In genomic region chr2:127149384-127149783, GRCh38 we compare ENCODE assay signal across 15 cellular contexts. TPM values are rescaled to one million over a fixed set of nuclear protein-coding genes. Genes with fewer than 3 reads are reported as not detected.
A peak's percentile ranks its signal among the peaks of the same experiment; 100 is the strongest.
DNase-seq lines count a peak whose midpoint lies in the region; ATAC-seq, FAIRE-seq and TF ChIP-seq lines count a peak whose summit lies in the region.
"Had no signal": no experiment of that assay in that cellular context is flagged by ENCODE, and none has a peak within 500 bp of the region (broad histone marks: within the 10 kb centered on the region; RNA-seq: fewer than 3 reads in every experiment).

No MANE protein-coding gene starts in this region.

- H3K27ac ChIP-seq in A549: peak overlapping the region; percentile 63 to 80; a peak in 4 of 6 replicates
- no peak overlapping the region for H3K27ac ChIP-seq in HEK293 (ENCODE audit: extremely low read depth, low read depth, low read length)
- no peak overlapping the region for H3K27ac ChIP-seq in adrenal gland
- H3K27ac ChIP-seq in lower lobe of right lung: no peak overlapping the region
- no peak overlapping the region for H3K27ac ChIP-seq in body of pancreas
- H3K27ac ChIP-seq: tibial nerve had no signal

- H3K4me1 ChIP-seq in A549 (peaks cover 31% of the 10 kb centered on the region), HEK293 (ENCODE audit: control insufficient read depth, insufficient read depth, low read length) (no peaks in the 10 kb centered on the region), adrenal gland (replicated peaks in 1 of 2) (peaks cover 21 to 26% of the 10 kb centered on the region in 2 donors), lower lobe of right lung (peaks cover 3% of the 10 kb centered on the region), body of pancreas (no peaks in the 10 kb centered on the region)

- TF ChIP-seq CTCF in A549 (IDR thresholded peaks at IDR 0.05): no peak
- no peak for TF ChIP-seq CTCF in HEK293 (tag by site-specific recombination; IDR thresholded peaks at IDR 0.05)
- TF ChIP-seq CTCF in astrocyte of the cerebellum (IDR thresholded peaks at IDR 0.05; ENCODE audit: low read depth, low read length, missing control alignments): no peak
- no peak for TF ChIP-seq CTCF in adrenal gland (IDR thresholded peaks at IDR 0.05)
- TF ChIP-seq CTCF in lower lobe of right lung (IDR thresholded peaks at IDR 0.05): no peak
- no peak for TF ChIP-seq CTCF in body of pancreas (IDR thresholded peaks at IDR 0.05)

- TF ChIP-seq EP300 in A549 (IDR thresholded peaks at IDR 0.05): no peak

- DNase-seq in A549 (ENCODE audit: low read depth in 1 of 2, low spot score in 1 of 2) (peak; percentile 30 to 65), astrocyte of the cerebellum (ENCODE audit: low read depth) (peak; percentile 85), hepatic stellate cell (ENCODE audit: low spot score) (peak; percentile 69), adrenal gland (no peak), lower lobe of right lung (no peak), body of pancreas (no peak)
- DNase-seq in stimulated activated CD4-positive, alpha-beta T cell treated with anti-CD3 and anti-CD28 coated beads, Interleukin-2, amount 100 ng/mL, for 24 hours: no peak
- DNase-seq: ACHN; activated naive CD8-positive, alpha-beta T cell treated with anti-CD3 and anti-CD28 coated beads, Interleukin-2, amount 10 ng/mL, durations not matched to agents 7 days and 5 days; effector memory CD4-positive, alpha-beta T cell; NCI-H345; right cardiac atrium had no signal

- H3K4me2 ChIP-seq in A549: peak overlapping the region; percentile 40

- H3K27me3 ChIP-seq in adrenal gland (no peaks in the 10 kb centered on the region), lower lobe of right lung (ENCODE audit: low read depth) (no peaks in the 10 kb centered on the region), body of pancreas (no peaks in the 10 kb centered on the region)
- H3K27me3 ChIP-seq: tibial nerve had no signal

- ATAC-seq in A549: peak; percentile 51 to 68; a peak in 3 of 6 replicates
- no peak for ATAC-seq in lower lobe of right lung
- no peak for ATAC-seq in body of pancreas
- ATAC-seq: Panc1, right cardiac atrium had no signal

- peaks cover 10% of the 10 kb centered on the region; the same call in 1 of the 3 replicates for H3K9me3 ChIP-seq in A549
- H3K9me3 ChIP-seq in HEK293 (ENCODE audit: control insufficient read depth, insufficient read depth, low read depth, low read length): no peaks in the 10 kb centered on the region
- no peaks in the 10 kb centered on the region for H3K9me3 ChIP-seq in adrenal gland (replicated peaks in 1 of 3)
- no peaks in the 10 kb centered on the region for H3K9me3 ChIP-seq in lower lobe of right lung
- H3K9me3 ChIP-seq in body of pancreas: no peaks in the 10 kb centered on the region
- H3K9me3 ChIP-seq: tibial nerve had no signal

- POLR2A ChIA-PET in A549 (lab: Yijun Ruan, JAX) (no interaction called here), HEK293 (lab: Yijun Ruan, JAX) (no interaction called here)

- CTCF ChIA-PET in A549 (lab: Yijun Ruan, JAX) (no interaction called here), HEK293 (lab: Yijun Ruan, JAX) (no interaction called here)

- TF ChIP-seq POLR2A in A549 (IDR thresholded peaks at IDR 0.05; ENCODE audit: low read length) (no peak), adrenal gland (IDR thresholded peaks at IDR 0.05) (no peak), body of pancreas (IDR thresholded peaks at IDR 0.05) (no peak)

- H3K36me3 ChIP-seq in HEK293 (ENCODE audit: control insufficient read depth in 2 of 2, insufficient read depth in 1 of 2, low read length in 2 of 2) (no peaks in the 10 kb centered on the region), adrenal gland (replicated peaks in 1 of 2) (no peaks in the 10 kb centered on the region), lower lobe of right lung (no peaks in the 10 kb centered on the region), body of pancreas (replicated peaks in 1 of 2; ENCODE audit: insufficient read depth in 1 of 2, low read depth in 2 of 2) (no peaks in the 10 kb centered on the region)
- H3K36me3 ChIP-seq: tibial nerve had no signal

- H3K4me3 ChIP-seq in A549 (no peak overlapping the region), HEK293 (ENCODE audit: low read depth, low read length) (no peak overlapping the region), astrocyte of the cerebellum (ENCODE audit: low read depth, low read length) (no peak overlapping the region), adrenal gland (no peak overlapping the region), lower lobe of right lung (no peak overlapping the region), body of pancreas (no peak overlapping the region)
- H3K4me3 ChIP-seq: tibial nerve had no signal

- TF ChIP-seq RAD21 in A549 (conservative IDR thresholded peaks at IDR 0.05 in 1 of 2, IDR thresholded peaks at IDR 0.05 in 1 of 2): no peak

- in situ Hi-C loops in astrocyte of the cerebellum (cut with HindIII; ENCODE audit: low sequenced_read_pairs): no loop called here

- intact Hi-C loops in adrenal gland (cut with DNase I) (loop anchor here in 1 of 2 donors (10.0 kb wide), 1 partner anchor 75 kb away; no protein-coding TSS in a partner anchor), lower lobe of right lung (cut with DNase I) (no loop called here), body of pancreas (cut with DNase I) (no loop called here)

- WGBS in A549 (ENCODE audit: missing lambda C conversion rate): 43% methylated on average over 4 of the region's 4 CpGs
- WGBS in adrenal gland, 4 donors: 80 to 88% (median 88%) methylated on average over 4 of the region's 4 CpGs
- 86 to 87% methylated on average over 4 of the region's 4 CpGs for whole genome bisulfite sequencing in body of pancreas, 2 donors

- FAIRE-seq in A549 (lab: Jason Lieb, UNC): no peak

TF ChIP-seq in A549, 52 proteins besides CTCF, POLR2A, EP300 and RAD21:
- TF ChIP-seq GATA3 (IDR thresholded peaks at IDR 0.05; ENCODE audit: borderline replicate concordance) (peak; percentile 39; the same call in 1 of the 2 replicates), CEBPB (IDR thresholded peaks at IDR 0.05) (peak in 1 of 2 experiments; percentile 37; a peak in 1 of 4 replicates), ZNF302 (CRISPR knock-in tag; IDR thresholded peaks at IDR 0.05) (no peak), FOSL2 (IDR thresholded peaks at IDR 0.05) (peak; percentile 67), FOSL2 (CRISPR knock-in tag; IDR thresholded peaks at IDR 0.05) (peak; percentile 93), JUNB (IDR thresholded peaks at IDR 0.05) (peak; percentile 71)

TF ChIP-seq in HEK293, 187 proteins besides CTCF, POLR2A, EP300 and RAD21:
- 0 out of 2 replicates have a peak, but pooled peaks have one; percentile 39 for TF ChIP-seq MYNN (tag by site-specific recombination; IDR thresholded peaks at IDR 0.05; ENCODE audit: borderline replicate concordance)
- TF ChIP-seq ZNF416 (tag by site-specific recombination; IDR thresholded peaks at IDR 0.05): no peak
TF ChIP-seq in HEK293: peak in this region for 1.

RNA-seq across cellular contexts. Expression of gene BIN1, which starts 42.4 kb away (rescaled TPM):
- polyA plus RNA-seq in A549 (2011; rRNA removed) (12.4 and 15.5 TPM in 2 replicates), A549 (2017; fragmentation: RNase III; extraction: RNeasy Plus Mini Kit Qiagen cat#74134 plus additional on column Dnase treatment) (32.3 to 41.5 TPM (median 34.1 TPM) in 3 replicates), adrenal gland (100 to 1,000 TPM in 1 of 3 donors, 10 to 100 TPM in 2; 80.3 to 113 (median 97.5) TPM)
- 38.5 and 38.9 TPM in 2 replicates for polyA plus RNA-seq in A549 (2012; cell fraction: cytosol; rRNA removed)
- 35.0 and 42.2 TPM in 2 replicates for polyA plus RNA-seq in A549 (2012; cell fraction: nucleus; rRNA removed)
- polyA minus RNA-seq in A549 (2011; rRNA and poly(A)+ RNA removed): 14.2 and 15.8 TPM in 2 replicates
- total RNA-seq in adrenal gland (100 to 1,000 TPM in 7 of 8 donors, 10 to 100 TPM in 1; 84.0 to 207 (median 134) TPM), lower lobe of right lung (33.9 TPM), body of pancreas (10 to 100 TPM; 24.4 to 43.5 TPM)

Comparison
In these comparisons a context has a peak if more than half of its experiments do, and no peak if none do; other contexts are left out.
1. ATAC-seq: peak in A549 (2 of 2); none in lower lobe of right lung (0 of 2) and body of pancreas (single experiment).
2. DNase-seq: peak in A549 (2 of 2), astrocyte of the cerebellum (single experiment) and hepatic stellate cell (single experiment); none in adrenal gland (0 of 7), lower lobe of right lung (single experiment), body of pancreas (0 of 4) and stimulated activated CD4-positive, alpha-beta T cell treated with anti-CD3 and anti-CD28 coated beads, Interleukin-2, amount 100 ng/mL, for 24 hours (0 of 2).
3. H3K27ac ChIP-seq: peak in A549 (2 of 2); none in HEK293 (single experiment), adrenal gland (0 of 5), lower lobe of right lung (single experiment) and body of pancreas (0 of 4).